1 cellular context compared by ENCODE assay signal in the genomic region with DNA sequence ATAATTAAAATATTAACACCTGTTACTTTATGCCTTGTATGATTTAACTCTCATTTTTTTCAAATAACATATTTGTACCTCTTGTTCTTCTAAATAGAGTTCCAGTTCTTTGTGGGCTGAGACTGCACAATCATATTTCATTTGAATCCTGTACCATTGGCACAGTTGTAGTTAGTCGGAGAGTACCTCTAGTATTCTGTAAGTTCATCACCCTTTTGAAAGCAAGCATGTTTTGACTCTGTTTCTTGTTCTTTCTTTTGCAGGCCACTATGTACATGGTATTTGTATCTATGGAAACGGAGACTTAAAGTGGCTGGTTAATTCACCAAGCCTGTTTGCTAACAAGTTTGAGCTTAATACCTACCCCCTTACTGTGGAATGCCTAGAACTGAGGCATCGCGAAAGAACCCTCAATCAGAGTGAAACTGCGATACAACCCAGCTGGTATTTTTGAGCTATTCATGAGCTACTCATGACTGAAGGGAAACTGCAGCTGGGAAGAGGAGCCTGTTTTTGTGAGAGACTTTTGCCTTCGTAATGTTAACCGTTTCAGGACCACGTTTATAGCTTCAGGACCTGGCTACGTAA.
TF ChIP-seq lines count a peak whose summit lies in the region.

No MANE protein-coding gene starts in this region.

TF ChIP-seq in IMR-90, 13 proteins besides CTCF, POLR2A, EP300 and RAD21:
- TF ChIP-seq CEBPB (IDR thresholded peaks at IDR 0.05; ENCODE audit: low read depth, low read length), result no peak
- TF ChIP-seq MAZ (IDR thresholded peaks at IDR 0.05; ENCODE audit: borderline replicate concordance, low read depth, low read length), result no peak
- TF ChIP-seq CHD1 (IDR thresholded peaks at IDR 0.05; ENCODE audit: low read depth, low read length), result no peak
- TF ChIP-seq BHLHE40 (IDR thresholded peaks at IDR 0.05; ENCODE audit: low read depth, low read length), result no peak
- no peak for TF ChIP-seq NFE2L2 (IDR thresholded peaks at IDR 0.05; ENCODE audit: low read depth, low read length)
- no peak for TF ChIP-seq MAFK (IDR thresholded peaks at IDR 0.05; ENCODE audit: low read depth, low read length)
- no peak for TF ChIP-seq SMC3 (IDR thresholded peaks at IDR 0.05; ENCODE audit: low read depth, low read length)
- TF ChIP-seq, protein P1, sequence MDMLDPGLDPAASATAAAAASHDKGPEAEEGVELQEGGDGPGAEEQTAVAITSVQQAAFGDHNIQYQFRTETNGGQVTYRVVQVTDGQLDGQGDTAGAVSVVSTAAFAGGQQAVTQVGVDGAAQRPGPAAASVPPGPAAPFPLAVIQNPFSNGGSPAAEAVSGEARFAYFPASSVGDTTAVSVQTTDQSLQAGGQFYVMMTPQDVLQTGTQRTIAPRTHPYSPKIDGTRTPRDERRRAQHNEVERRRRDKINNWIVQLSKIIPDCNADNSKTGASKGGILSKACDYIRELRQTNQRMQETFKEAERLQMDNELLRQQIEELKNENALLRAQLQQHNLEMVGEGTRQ (IDR thresholded peaks at IDR 0.05; ENCODE audit: low read depth, low read length), result no peak
- TF ChIP-seq FOS (IDR thresholded peaks at IDR 0.05; ENCODE audit: low read depth, low read length), result no peak
- TF ChIP-seq RCOR1 (IDR thresholded peaks at IDR 0.05; ENCODE audit: insufficient replicate concordance, low read length), result no peak
- no peak for TF ChIP-seq MXI1 (IDR thresholded peaks at IDR 0.05; ENCODE audit: borderline replicate concordance, low read depth, low read length)
- no peak for TF ChIP-seq ELK1 (IDR thresholded peaks at IDR 0.05; ENCODE audit: borderline replicate concordance, low read depth, low read length)
- no peak for TF ChIP-seq RFX5 (IDR thresholded peaks at IDR 0.05; ENCODE audit: low read depth, low read length)
